Comparison of ENCODE assay signal across 19 cellular contexts in the genomic region with DNA sequence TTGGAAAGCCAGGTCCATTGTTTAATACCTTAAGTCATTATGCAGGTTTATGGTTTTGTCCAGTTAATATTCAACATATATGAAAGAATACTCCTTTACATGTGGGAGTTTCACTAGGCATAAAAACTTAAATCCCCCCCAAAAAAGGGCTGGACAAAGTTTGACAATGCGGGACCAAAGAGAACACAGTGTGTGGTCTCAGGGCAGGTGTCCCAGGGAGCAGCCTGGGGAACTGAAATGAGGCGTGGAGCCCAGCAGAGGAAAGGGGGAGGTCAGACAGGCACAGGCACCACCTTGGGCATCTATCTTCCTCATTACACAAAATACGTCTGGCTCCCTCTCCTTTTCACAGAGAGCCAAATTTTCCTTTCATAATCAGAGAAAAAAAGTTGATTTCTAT. TPM values are rescaled to one million over a fixed set of nuclear protein-coding genes. Genes with fewer than 3 reads are reported as not detected.
"Had no signal": no experiment of that assay in that cellular context is flagged by ENCODE, and none has a peak within 500 bp of the region (broad histone marks: within the 10 kb centered on the region; RNA-seq: fewer than 3 reads in every experiment).

No MANE protein-coding gene starts in this region.

- H3K27ac ChIP-seq: lower lobe of right lung, tibial artery, vagina had no signal

- H3K27me3 ChIP-seq: tibial artery, vagina had no signal

- DNase-seq: activated CD4-positive, alpha-beta memory T cell treated with anti-CD3 and anti-CD28 coated beads, Interleukin-2, amount 10 ng/mL, durations not matched to agents 7 days and 5 days; activated CD4-positive, alpha-beta T cell treated with anti-CD3 and anti-CD28 coated beads for 48 hours; activated CD4-positive, CD25-positive, alpha-beta regulatory T cell; activated CD8-positive, alpha-beta memory T cell treated with anti-CD3 and anti-CD28 coated beads, Interleukin-2, amount 10 ng/mL, durations not matched to agents 7 days and 5 days; activated naive CD4-positive, alpha-beta T cell; activated naive CD8-positive, alpha-beta T cell treated with anti-CD3 and anti-CD28 coated beads for 36 hours; amniotic stem cell; caudate nucleus; immature natural killer cell; kidney glomerular epithelial cell; lower lobe of right lung; stimulated activated CD4-positive, alpha-beta T cell treated with anti-CD3 and anti-CD28 coated beads, Interleukin-2, amount 100 ng/mL, for 24 hours; stimulated activated naive CD8-positive, alpha-beta T cell treated with anti-CD3 and anti-CD28 coated beads, Interleukin-15, Interleukin-2, amounts not matched to agents 100 U/mL and 50 U/mL, for 24 hours; substantia nigra; T-cell; T-helper 9 cell; tibial artery had no signal

- H3K4me3 ChIP-seq: lower lobe of right lung, tibial artery, vagina had no signal

- H3K9me3 ChIP-seq: lower lobe of right lung, tibial artery, vagina had no signal

- ATAC-seq: activated CD8-positive, alpha-beta memory T cell treated with anti-CD3 and anti-CD28 coated beads, Interleukin-2, amount 10 ng/mL, durations not matched to agents 7 days and 5 days; activated T-helper 17 cell treated with anti-CD3 and anti-CD28 coated beads, Interleukin-2, amount 50 U/mL, for 72 hours; lower lobe of right lung; stimulated activated naive CD8-positive, alpha-beta T cell treated with anti-CD3 and anti-CD28 coated beads, Interleukin-15, Interleukin-2, amounts not matched to agents 100 U/mL and 50 U/mL, for 24 hours; T-cell had no signal

- H3K36me3 ChIP-seq: lower lobe of right lung, tibial artery, vagina had no signal

- H3K4me1 ChIP-seq: lower lobe of right lung, tibial artery, vagina had no signal

RNA-seq across cellular contexts. Expression of gene PKP2, which starts 22.5 kb away (rescaled TPM):
- total RNA-seq: activated CD4-positive, alpha-beta memory T cell treated with anti-CD3 and anti-CD28 coated beads, Interleukin-2, amount 10 ng/mL, durations not matched to agents 7 days and 5 days; activated CD8-positive, alpha-beta memory T cell treated with anti-CD3 and anti-CD28 coated beads, Interleukin-2, amount 10 ng/mL, durations not matched to agents 7 days and 5 days; activated T-helper 17 cell treated with anti-CD3 and anti-CD28 coated beads, Interleukin-2, amount 50 U/mL, for 72 hours had no signal
